ENCODE assay signal across 9 cellular contexts in genomic region chr5:143244000-143244736, GRCh38.
DNase-seq lines count a peak whose midpoint lies in the region; ATAC-seq and TF ChIP-seq lines count a peak whose summit lies in the region.
"Had no signal": no experiment of that assay in that cellular context is flagged by ENCODE, and none has a peak within 500 bp of the region (broad histone marks: within the 10 kb centered on the region; RNA-seq: fewer than 3 reads in every experiment).

No MANE protein-coding gene starts in this region.

- TF ChIP-seq EP300 in esophagus muscularis mucosa (IDR thresholded peaks at IDR 0.05), result no peak

- TSS peak; percentile 89 for BruUV-seq in Panc1 (replicated peaks; lab: Mats Ljungman, UMichigan)

- H3K4me1 Mint-ChIP-seq in nephron, result peaks cover 14% of the 10 kb centered on the region

- H3K27me3 Mint-ChIP-seq in nephron (ENCODE audit: low read depth), result peaks cover 3% of the 10 kb centered on the region

- no peak for TF ChIP-seq POLR2A in esophagus muscularis mucosa (IDR thresholded peaks at IDR 0.05; ENCODE audit: low read depth)

- H3K36me3 Mint-ChIP-seq in nephron (ENCODE audit: low read depth), result no peaks in the 10 kb centered on the region

- H3K4me3 ChIP-seq in AG04450 (ENCODE audit: low read depth, low read length) (peak overlapping the region; percentile 8; the same call in 1 of the 2 replicates), Panc1 (ENCODE audit: low read depth in 2 of 2, low read length in 2 of 2) (peak overlapping the region in 1 of 2 experiments; percentile 14; a peak in 2 of 4 replicates), esophagus muscularis mucosa (peak overlapping the region; percentile 3 to 29 (median 20))

- intact Hi-C loops in Panc1 (cut with micrococcal nuclease; ENCODE audit: unreplicated experiment), result no loop called here
- intact Hi-C loops in esophagus muscularis mucosa (cut with DNase I), result no loop called here

- TF ChIP-seq CTCF in AG04450 (IDR thresholded peaks at IDR 0.05; ENCODE audit: low read depth, low read length), result no peak
- TF ChIP-seq CTCF in Panc1 (IDR thresholded peaks at IDR 0.05), result no peak
- TF ChIP-seq CTCF in esophagus muscularis mucosa (IDR thresholded peaks at IDR 0.05), result no peak
- no peak for TF ChIP-seq CTCF in nephron (IDR thresholded peaks at IDR 0.05; ENCODE audit: unreplicated experiment in 3 of 3)

- CTCF ChIA-PET in AG04450 (lab: Charles Lee), result no interaction called here
- CTCF ChIA-PET in Panc1 (lab: Charles Lee), result no interaction called here

- peak overlapping the region; percentile 98 for H3K27ac ChIP-seq in AG04450 (ENCODE audit: low read depth, low read length)
- H3K27ac ChIP-seq in Panc1 (ENCODE audit: low read length), result peak overlapping the region; percentile 99
- peak overlapping the region; percentile 71 to 78 (median 73) for H3K27ac ChIP-seq in esophagus muscularis mucosa (replicated peaks in 1 of 4)
- H3K27ac ChIP-seq: VCaP had no signal

- DNase-seq in AG04450 (ENCODE audit: low read depth, low spot score), result peak; percentile 92
- DNase-seq in Panc1 (ENCODE audit: low read depth, low spot score), result peak; percentile 94
- DNase-seq in esophagus muscularis mucosa (ENCODE audit: extremely low spot score), result peak; percentile 91
- DNase-seq in SKM-1 (lab: John Stamatoyannopoulos, UW; ENCODE audit: unreplicated experiment), result no peak

- H3K9me3 ChIP-seq in AG04450 (ENCODE audit: control insufficient read depth, insufficient read depth, low read length) (no peaks in the 10 kb centered on the region), Panc1 (ENCODE audit: control insufficient read depth, insufficient read depth, low read depth, low read length) (no peaks in the 10 kb centered on the region), esophagus muscularis mucosa (no peaks in the 10 kb centered on the region)

- H3K36me3 ChIP-seq in Panc1 (ENCODE audit: control insufficient read depth, insufficient read depth, low read length) (no peaks in the 10 kb centered on the region), esophagus muscularis mucosa (no peaks in the 10 kb centered on the region)

- H3K4me1 ChIP-seq in Panc1 (ENCODE audit: control insufficient read depth, insufficient read depth, low read length) (peaks cover 60% of the 10 kb centered on the region), esophagus muscularis mucosa (peaks cover 3 to 33% (median 26%) of the 10 kb centered on the region in 4 donors)

- H3K4me3 Mint-ChIP-seq in nephron, result no peak overlapping the region

- ATAC-seq in Panc1 (peak; percentile 80), HG03571 (IDR thresholded peaks at IDR 0.05; ENCODE audit: unreplicated experiment) (no peak), HG03159 (IDR thresholded peaks at IDR 0.05; ENCODE audit: unreplicated experiment) (no peak), GM18867 (IDR thresholded peaks at IDR 0.05; ENCODE audit: unreplicated experiment) (no peak)

- peaks cover 3% of the 10 kb centered on the region for H3K9me3 Mint-ChIP-seq in nephron

- in situ Hi-C loops in Panc1 (cut with HindIII; ENCODE audit: low pct_unique_long_range_greater_than_20kb, low sequenced_read_pairs), result no loop called here

- WGBS in esophagus muscularis mucosa, result 52% methylated on average over 16 of the region's 16 CpGs

- POLR2A ChIA-PET in AG04450 (lab: Yijun Ruan, JAX), result interaction anchor here (0.6 to 1.0 kb wide), 2 partner anchors 160 to 241 kb away, joined by 3 to 12 read pairs; partner anchors contain the start of gene NR3C1
- POLR2A ChIA-PET in Panc1 (lab: Charles Lee), result no interaction called here

- H3K27me3 ChIP-seq in AG04450 (ENCODE audit: control insufficient read depth, insufficient read depth, low read length) (no peaks in the 10 kb centered on the region), Panc1 (ENCODE audit: control insufficient read depth, insufficient read depth, low read length) (no peaks in the 10 kb centered on the region), esophagus muscularis mucosa (no peaks in the 10 kb centered on the region)

- H3K27ac Mint-ChIP-seq in nephron, result peak overlapping the region in 2 of 3 experiments; percentile 5 to 16
